Comparison of ENCODE assay signal across 7 cellular contexts in genomic region chr7:75398771-75399700, GRCh38. TPM values are rescaled to one million over a fixed set of nuclear protein-coding genes. Genes with fewer than 3 reads are reported as not detected.
DNase-seq lines count a peak whose midpoint lies in the region; ATAC-seq, FAIRE-seq and TF ChIP-seq lines count a peak whose summit lies in the region.
"Not testable (repeated sequence)": the region's sequence is repeated elsewhere in the genome, so short reads cannot be mapped to it uniquely, and the experiment has no call there.

No MANE protein-coding gene starts in this region.

- peak; percentile 70 for ATAC-seq in GM19463 (IDR thresholded peaks at IDR 0.05; ENCODE audit: unreplicated experiment)
- peak; percentile 63 for ATAC-seq in HG03025 (IDR thresholded peaks at IDR 0.05; ENCODE audit: low FRiP score, unreplicated experiment)
- ATAC-seq in SK-N-SH treated with all-trans-retinoic acid at 6 μM for 48 hours = peak; percentile 4; the same call in 1 of the 3 replicates
- ATAC-seq in activated T-cell treated with anti-CD3 and anti-CD28 coated beads, Interleukin-2, amount 50 U/mL, for 72 hours (replicated peaks in 1 of 2) = peak; percentile 63 to 66
- ATAC-seq in Right ventricle myocardium inferior = peak; percentile 10

- FAIRE-seq in GM18507 (lab: Jason Lieb, UNC) = peak; percentile 77

- H3K27me3 Mint-ChIP-seq in activated T-cell treated with anti-CD3 and anti-CD28 coated beads, Interleukin-2, amount 50 U/mL, for 72 hours (ENCODE audit: low read depth); osteocyte (ENCODE audit: unreplicated experiment): not testable (repeated sequence)

- not testable (repeated sequence) for DNase-seq in GM18507 (ENCODE audit: extremely low spot score, insufficient read length, low read depth); activated T-cell treated with anti-CD3 and anti-CD28 coated beads, Interleukin-2, amount 50 U/mL, for 72 hours; Right ventricle myocardium inferior (ENCODE audit: missing footprints)
- DNase-seq in osteocyte (ENCODE audit: extremely low spot score, unreplicated experiment) = peak; percentile 44

- H3K4me1 Mint-ChIP-seq in activated T-cell treated with anti-CD3 and anti-CD28 coated beads, Interleukin-2, amount 50 U/mL, for 72 hours (ENCODE audit: low read depth); osteocyte (ENCODE audit: unreplicated experiment): not testable (repeated sequence)

- not testable (repeated sequence) for H3K36me3 Mint-ChIP-seq in activated T-cell treated with anti-CD3 and anti-CD28 coated beads, Interleukin-2, amount 50 U/mL, for 72 hours (ENCODE audit: insufficient read depth in 2 of 2); osteocyte (ENCODE audit: unreplicated experiment)

- H3K9me3 Mint-ChIP-seq in activated T-cell treated with anti-CD3 and anti-CD28 coated beads, Interleukin-2, amount 50 U/mL, for 72 hours; osteocyte (ENCODE audit: unreplicated experiment): not testable (repeated sequence)

- H3K27ac Mint-ChIP-seq in activated T-cell treated with anti-CD3 and anti-CD28 coated beads, Interleukin-2, amount 50 U/mL, for 72 hours; osteocyte (ENCODE audit: unreplicated experiment): not testable (repeated sequence)

- TF ChIP-seq CTCF in osteocyte (IDR thresholded peaks at IDR 0.05) = not testable (repeated sequence)

- H3K4me3 Mint-ChIP-seq in activated T-cell treated with anti-CD3 and anti-CD28 coated beads, Interleukin-2, amount 50 U/mL, for 72 hours; osteocyte (ENCODE audit: unreplicated experiment): not testable (repeated sequence)

- intact Hi-C loops in Right ventricle myocardium inferior (cut with DNase I) = not testable (repeated sequence)

RNA-seq across cellular contexts. Expression of gene TRIM73, which starts 3.6 kb away (rescaled TPM):
- total RNA-seq in activated T-cell treated with anti-CD3 and anti-CD28 coated beads, Interleukin-2, amount 50 U/mL, for 72 hours = 10 to 100 TPM; 10.6 to 12.1 TPM
- total RNA-seq in Right ventricle myocardium inferior (0.41 TPM), osteocyte (3.2 and 7.4 TPM in 2 replicates)

Comparison
In these comparisons a context has a peak if more than half of its experiments do, and no peak if none do; other contexts are left out.
1. ATAC-seq: peak in every context shown above with its lines; median percentile 70 in GM19463; 64 in activated T-cell treated with anti-CD3 and anti-CD28 coated beads, Interleukin-2, amount 50 U/mL, for 72 hours; 63 in HG03025; 10 in Right ventricle myocardium inferior; 4 in SK-N-SH treated with all-trans-retinoic acid at 6 μM for 48 hours.